In genomic region chr1:1058921-1059493, GRCh38 we compare ENCODE assay signal across 8 cellular contexts. TPM values are rescaled to one million over a fixed set of nuclear protein-coding genes. Genes with fewer than 3 reads are reported as not detected.
DNase-seq lines count a peak whose midpoint lies in the region; ATAC-seq and TF ChIP-seq lines count a peak whose summit lies in the region.

No MANE protein-coding gene starts in this region.

- H3K9ac ChIP-seq in endocrine pancreas (ENCODE audit: control insufficient read depth, insufficient read depth, low read length) = peak overlapping the region; percentile 47

- no peaks in the 10 kb centered on the region; the same call in 1 of the 2 replicates for H3K9me3 ChIP-seq in SJSA1 (replicated peaks)
- no peaks in the 10 kb centered on the region for H3K9me3 ChIP-seq in endocrine pancreas (ENCODE audit: control insufficient read depth, low read length)
- H3K9me3 ChIP-seq in adrenal gland (replicated peaks in 1 of 3) = no peaks in the 10 kb centered on the region

- H3K4me3 Mint-ChIP-seq in nephron progenitor cell = peak overlapping the region; percentile 79

- TF ChIP-seq POLR2A in adrenal gland (IDR thresholded peaks at IDR 0.05) = no peak

- H3K4me1 Mint-ChIP-seq in nephron progenitor cell = peaks cover 19% of the 10 kb centered on the region

- 2 to 5% (median 2%) methylated on average over 16 to 48 of the region's 48 CpGs for WGBS in adrenal gland, 4 donors

- peaks cover 59% of the 10 kb centered on the region for H3K27me3 Mint-ChIP-seq in nephron progenitor cell (ENCODE audit: low read depth, poor library complexity)

- no peak overlapping the region for H3K27ac Mint-ChIP-seq in nephron progenitor cell

- H3K27ac ChIP-seq in SJSA1 (no peak overlapping the region), adrenal gland (no peak overlapping the region)

- ATAC-seq in GM19025 (IDR thresholded peaks at IDR 0.05; ENCODE audit: low read depth, unreplicated experiment) (peak; percentile 30), HG03135 (IDR thresholded peaks at IDR 0.05; ENCODE audit: unreplicated experiment) (peak; percentile 29)

- peak overlapping the region; percentile 41 for H3K4me3 ChIP-seq in SJSA1
- H3K4me3 ChIP-seq in endocrine pancreas (ENCODE audit: control insufficient read depth, insufficient read depth, low read length) = no peak overlapping the region
- peak overlapping the region in 2 of 4 donors; percentile 26 to 71 for H3K4me3 ChIP-seq in adrenal gland

- peaks cover 3% of the 10 kb centered on the region for H3K36me3 Mint-ChIP-seq in nephron progenitor cell (ENCODE audit: low read depth)

- intact Hi-C loops in adrenal gland (cut with DNase I) = no loop called here

- TF ChIP-seq CTCF in nephron progenitor cell (IDR thresholded peaks at IDR 0.05) (peak; percentile 39), adrenal gland (IDR thresholded peaks at IDR 0.05) (no peak)

- H3K9me3 Mint-ChIP-seq in nephron progenitor cell = no peaks in the 10 kb centered on the region

- peaks cover 37% of the 10 kb centered on the region for H3K27me3 ChIP-seq in SJSA1 (replicated peaks)
- peaks cover 5% of the 10 kb centered on the region for H3K27me3 ChIP-seq in endocrine pancreas (ENCODE audit: control insufficient read depth, insufficient read depth, low read length)
- H3K27me3 ChIP-seq in adrenal gland = peaks cover 63% of the 10 kb centered on the region

- H3K36me3 ChIP-seq in SJSA1 = peaks cover 7% of the 10 kb centered on the region
- no peaks in the 10 kb centered on the region for H3K36me3 ChIP-seq in endocrine pancreas (ENCODE audit: control insufficient read depth, insufficient read depth, low read length)
- no peaks in the 10 kb centered on the region for H3K36me3 ChIP-seq in adrenal gland (replicated peaks in 1 of 2)

- H3K4me1 ChIP-seq in SJSA1 (replicated peaks) (peaks cover 23% of the 10 kb centered on the region), endocrine pancreas (ENCODE audit: control insufficient read depth, insufficient read depth, low read length) (no peaks in the 10 kb centered on the region), adrenal gland (replicated peaks in 1 of 2) (peaks cover 11% of the 10 kb centered on the region in 2 donors)

- peak; percentile 29 for DNase-seq in CD1c-positive myeloid dendritic cell (ENCODE audit: extremely low spot score)
- DNase-seq in SJSA1 (ENCODE audit: low read depth in 1 of 2, low spot score in 2 of 2) = peak in 1 of 2 experiments; percentile 34
- DNase-seq in nephron progenitor cell = no peak
- no peak for DNase-seq in adrenal gland
- no peak for DNase-seq in NCI-H128 (lab: John Stamatoyannopoulos, UW; ENCODE audit: unreplicated experiment)

RNA-seq across cellular contexts. Expression of gene RNF223, which starts 15.1 kb away (rescaled TPM):
- not detected in 2 replicates for total RNA-seq in SJSA1 (2014; rRNA removed; shearing (Covaris generic))
- not detected for total RNA-seq in adrenal gland
- polyA plus RNA-seq in adrenal gland = under 1 TPM in 1 of 3 donors, not detected in 2; 0.03 TPM

RNA-seq across cellular contexts. Expression of gene AGRN, which starts 39.1 kb away (rescaled TPM):
- total RNA-seq in SJSA1 (2014; rRNA removed; shearing (Covaris generic)) = 53.8 and 55.9 TPM in 2 replicates
- total RNA-seq in adrenal gland = 10 to 100 TPM in 6 of 8 donors, 1 to 10 TPM in 2; 6.0 to 20.5 (median 14.0) TPM
- polyA plus RNA-seq in adrenal gland = 10 to 100 TPM in 2 of 3 donors, 1 to 10 TPM in 1; 2.2 to 27.8 (median 10.2) TPM

RNA-seq across cellular contexts. Expression of gene ISG15, which starts 45.7 kb away (rescaled TPM):
- 201 and 353 TPM in 2 replicates for total RNA-seq in SJSA1 (2014; rRNA removed; shearing (Covaris generic))
- total RNA-seq in adrenal gland = 10 to 100 TPM; 11.5 to 58.1 (median 24.3) TPM
- 100 to 1,000 TPM in 2 of 3 donors, 1 to 10 TPM in 1; 1.7 to 308 (median 220) TPM for polyA plus RNA-seq in adrenal gland

RNA-seq across cellular contexts. Expression of gene C1orf159, which starts 56.9 kb away (rescaled TPM):
- 11.1 and 15.4 TPM in 2 replicates for total RNA-seq in SJSA1 (2014; rRNA removed; shearing (Covaris generic))
- 10 to 100 TPM in 5 of 8 donors, 1 to 10 TPM in 3; 5.4 to 17.3 (median 11.3) TPM for total RNA-seq in adrenal gland
- polyA plus RNA-seq in adrenal gland = 10 to 100 TPM in 2 of 3 donors, under 1 TPM in 1; 0.55 to 54.3 (median 25.5) TPM

RNA-seq across cellular contexts. Expression of gene HES4, which starts 59.1 kb away (rescaled TPM):
- 55.3 and 68.7 TPM in 2 replicates for total RNA-seq in SJSA1 (2014; rRNA removed; shearing (Covaris generic))
- 10 to 100 TPM in 1 of 8 donors, 1 to 10 TPM in 7; 3.1 to 14.5 (median 6.4) TPM for total RNA-seq in adrenal gland
- polyA plus RNA-seq in adrenal gland = 10 to 100 TPM in 2 of 3 donors, not detected in 1; 27.3 to 29.8 TPM
